ENCODE assay signal across 14 cellular contexts in the genomic region with DNA sequence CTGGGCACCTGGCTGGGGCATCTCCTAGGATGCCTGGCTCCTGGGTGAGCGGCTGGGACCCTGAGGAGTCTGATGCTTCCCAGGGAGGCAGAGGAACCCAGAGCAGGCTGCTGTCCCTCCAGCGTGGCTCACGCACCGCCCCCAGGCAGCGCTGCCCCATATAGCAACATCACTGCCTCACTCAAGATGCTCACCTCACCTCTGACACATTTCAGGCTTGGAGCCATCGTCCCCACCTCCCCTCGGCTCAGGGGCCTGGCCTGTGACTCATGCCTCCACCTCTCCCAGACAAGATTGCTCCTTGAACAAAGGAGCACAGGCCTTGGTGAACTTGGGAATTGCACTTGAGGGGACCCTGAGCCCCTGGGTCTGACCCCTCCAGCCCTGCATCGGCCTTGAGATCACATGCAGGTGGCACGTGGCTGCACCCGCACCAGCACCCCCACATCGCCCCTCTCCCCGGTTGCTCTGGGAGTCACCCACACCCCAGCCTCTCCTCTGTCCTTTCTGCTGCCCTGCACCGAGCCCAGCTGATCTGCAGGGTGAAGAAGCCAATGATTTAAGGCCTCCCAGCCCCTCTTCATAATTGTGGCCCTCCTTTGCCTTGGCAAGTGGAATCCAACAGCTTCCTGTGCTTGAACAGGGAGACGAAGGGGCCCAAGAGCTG. TPM values are rescaled to one million over a fixed set of nuclear protein-coding genes. Genes with fewer than 3 reads are reported as not detected.
DNase-seq lines count a peak whose midpoint lies in the region; ATAC-seq, FAIRE-seq and TF ChIP-seq lines count a peak whose summit lies in the region.
"Had no signal": no experiment of that assay in that cellular context is flagged by ENCODE, and none has a peak within 500 bp of the region (broad histone marks: within the 10 kb centered on the region; RNA-seq: fewer than 3 reads in every experiment).

No MANE protein-coding gene starts in this region.

- no peaks in the 10 kb centered on the region for H3K36me3 Mint-ChIP-seq in progenitor cell of endocrine pancreas (ENCODE audit: insufficient read depth)

- no peak for TF ChIP-seq CTCF in progenitor cell of endocrine pancreas (IDR thresholded peaks at IDR 0.05; ENCODE audit: unreplicated experiment)

- DNase-seq in ELR (ENCODE audit: low read depth) (peak; percentile 47), RCC 7860 (ENCODE audit: low spot score) (peak; percentile 24), islet precursor cell (peak; percentile 97), progenitor cell of endocrine pancreas (ENCODE audit: low spot score, unreplicated experiment) (no peak), COLO668 (lab: John Stamatoyannopoulos, UW; ENCODE audit: unreplicated experiment) (no peak), amygdala (lab: John Stamatoyannopoulos, UW) (no peak)
- DNase-seq: activated naive CD4-positive, alpha-beta T cell treated with anti-CD3 and anti-CD28 coated beads for 36 hours; GOT3; MM.1S; NK-92 treated with Interleukin-12 subunit alpha and Interleukin-12 subunit beta, amount 100 ng/mL, for 24 hours; stimulated activated CD4-positive, alpha-beta T cell treated with anti-CD3 and anti-CD28 coated beads, Interleukin-1b, Interleukin-23, amount 100 ng/mL, for 48 hours had no signal

- ATAC-seq in GM19035 (IDR thresholded peaks at IDR 0.05; ENCODE audit: unreplicated experiment) (no peak), GM21526 (IDR thresholded peaks at IDR 0.05; ENCODE audit: low FRiP score, unreplicated experiment) (no peak)

- H3K9me3 Mint-ChIP-seq in progenitor cell of endocrine pancreas (ENCODE audit: low read depth) = peaks cover 6% of the 10 kb centered on the region

- H3K27ac Mint-ChIP-seq in progenitor cell of endocrine pancreas = peak overlapping the region; percentile 88
- H3K27ac Mint-ChIP-seq: activated naive CD4-positive, alpha-beta T cell treated with anti-CD3 and anti-CD28 coated beads for 36 hours; mesothelial cell of epicardium had no signal

- no peak overlapping the region for H3K4me3 Mint-ChIP-seq in progenitor cell of endocrine pancreas (ENCODE audit: low read depth)
- H3K4me3 Mint-ChIP-seq: activated naive CD4-positive, alpha-beta T cell treated with anti-CD3 and anti-CD28 coated beads for 36 hours; mesothelial cell of epicardium had no signal

- peaks cover 6% of the 10 kb centered on the region for H3K27me3 Mint-ChIP-seq in progenitor cell of endocrine pancreas

- H3K4me1 Mint-ChIP-seq in progenitor cell of endocrine pancreas (ENCODE audit: low read depth) = peaks cover 27% of the 10 kb centered on the region

- FAIRE-seq in RCC 7860 (lab: Jason Lieb, UNC) = no peak

RNA-seq across cellular contexts. Expression of gene CEBPA, which starts 11.2 kb away (rescaled TPM):
- 12.3 and 12.5 TPM in 2 replicates for total RNA-seq in progenitor cell of endocrine pancreas

Comparison
In these comparisons a context has a peak if more than half of its experiments do, and no peak if none do; other contexts are left out.
1. DNase-seq: peak in ELR (single experiment), RCC 7860 (single experiment) and islet precursor cell (single experiment); none in progenitor cell of endocrine pancreas (single experiment), COLO668 (single experiment) and amygdala (0 of 56).